ENCODE assay signal across 24 cellular contexts in genomic region chr9:110815361-110815760, GRCh38.
"Had no signal": no experiment of that assay in that cellular context is flagged by ENCODE, and none has a peak within 500 bp of the region (broad histone marks: within the 10 kb centered on the region; RNA-seq: fewer than 3 reads in every experiment).

No MANE protein-coding gene starts in this region.

- H3K27ac ChIP-seq: ascending aorta, coronary artery, dorsolateral prefrontal cortex, heart right ventricle, left lung, testis had no signal

- H3K27ac Mint-ChIP-seq: activated naive CD8-positive, alpha-beta T cell treated with anti-CD3 and anti-CD28 coated beads, Interleukin-2, amount 10 ng/mL, durations not matched to agents 7 days and 5 days; brain; nephron; T-helper 2 cell treated with Interferon-gamma antibody and Interleukin-4, amounts not matched to agents 5 μg/mL and 100 μg/mL, for 36 hours had no signal

- H3K4me1 ChIP-seq: ascending aorta, heart right ventricle, left lung, testis had no signal

- H3K27me3 ChIP-seq: ascending aorta, left lung, testis had no signal

- H3K4me3 ChIP-seq: ascending aorta, coronary artery, dorsolateral prefrontal cortex, heart right ventricle, left lung, lung, testis had no signal

- H3K4me3 Mint-ChIP-seq: activated naive CD8-positive, alpha-beta T cell treated with anti-CD3 and anti-CD28 coated beads, Interleukin-2, amount 10 ng/mL, durations not matched to agents 7 days and 5 days; brain; nephron; T-helper 2 cell treated with Interferon-gamma antibody and Interleukin-4, amounts not matched to agents 5 μg/mL and 100 μg/mL, for 36 hours had no signal

- FAIRE-seq: urothelium cell line had no signal

- H3K36me3 Mint-ChIP-seq: activated naive CD8-positive, alpha-beta T cell treated with anti-CD3 and anti-CD28 coated beads, Interleukin-2, amount 10 ng/mL, durations not matched to agents 7 days and 5 days; brain had no signal

- ATAC-seq: heart right ventricle, left lung, right cardiac atrium had no signal

- H3K4me1 Mint-ChIP-seq: activated naive CD8-positive, alpha-beta T cell treated with anti-CD3 and anti-CD28 coated beads, Interleukin-2, amount 10 ng/mL, durations not matched to agents 7 days and 5 days; brain; nephron had no signal

- H3K9me3 Mint-ChIP-seq: activated naive CD8-positive, alpha-beta T cell treated with anti-CD3 and anti-CD28 coated beads, Interleukin-2, amount 10 ng/mL, durations not matched to agents 7 days and 5 days; brain; nephron; T-helper 2 cell treated with Interferon-gamma antibody and Interleukin-4, amounts not matched to agents 5 μg/mL and 100 μg/mL, for 36 hours had no signal

- H3K27me3 Mint-ChIP-seq: activated naive CD8-positive, alpha-beta T cell treated with anti-CD3 and anti-CD28 coated beads, Interleukin-2, amount 10 ng/mL, durations not matched to agents 7 days and 5 days had no signal

- DNase-seq: activated CD4-positive, alpha-beta T cell treated with anti-CD3 and anti-CD28 coated beads for 4 hours; activated CD4-positive, alpha-beta T cell treated with anti-CD3 and anti-CD28 coated beads, Interleukin-2, amount 50 U/mL, for 4 hours; activated CD4-positive, CD25-positive, alpha-beta regulatory T cell; activated effector memory CD4-positive, alpha-beta T cell treated with Interleukin-2 at 50 U/mL for 16 hours; activated naive CD4-positive, alpha-beta T cell treated with Interleukin-2 at 50 U/mL for 16 hours; activated naive CD8-positive, alpha-beta T cell treated with anti-CD3 and anti-CD28 coated beads, Interleukin-2, amount 10 ng/mL, durations not matched to agents 7 days and 5 days; dorsolateral prefrontal cortex; effector memory CD4-positive, alpha-beta T cell; erythroblast; foreskin fibroblast; heart right ventricle; left lung; posterior cingulate gyrus; right cardiac atrium; stimulated activated naive CD4-positive, alpha-beta T cell treated with Interleukin-2 at 50 U/mL for 16 hours; testis; trophoblast cell had no signal

- H3K9me3 ChIP-seq: ascending aorta, heart right ventricle, left lung, testis had no signal

- H3K36me3 ChIP-seq: ascending aorta, heart right ventricle, left lung had no signal
